In genomic region chr9:33130501-33130900, GRCh38 we compare ENCODE assay signal across 9 cellular contexts. TPM values are rescaled to one million over a fixed set of nuclear protein-coding genes. Genes with fewer than 3 reads are reported as not detected.
DNase-seq lines count a peak whose midpoint lies in the region; ATAC-seq and TF ChIP-seq lines count a peak whose summit lies in the region.
"Had no signal": no experiment of that assay in that cellular context is flagged by ENCODE, and none has a peak within 500 bp of the region (broad histone marks: within the 10 kb centered on the region; RNA-seq: fewer than 3 reads in every experiment).

No MANE protein-coding gene starts in this region.

- H3K27me3 Mint-ChIP-seq in stimulated activated naive CD8-positive, alpha-beta T cell treated with anti-CD3 and anti-CD28 coated beads, Interleukin-15, amount 100 ng/mL, for 72 hours = no peaks in the 10 kb centered on the region

- H3K4me1 Mint-ChIP-seq in stimulated activated naive CD8-positive, alpha-beta T cell treated with anti-CD3 and anti-CD28 coated beads, Interleukin-15, amount 100 ng/mL, for 72 hours = peaks cover 55% of the 10 kb centered on the region

- no peak for TF ChIP-seq POLR2A in GM18505 (IDR thresholded peaks at IDR 0.05; ENCODE audit: borderline replicate concordance, extremely low read depth, insufficient read depth, insufficient read length)

- H3K9me3 Mint-ChIP-seq in stimulated activated naive CD8-positive, alpha-beta T cell treated with anti-CD3 and anti-CD28 coated beads, Interleukin-15, amount 100 ng/mL, for 72 hours = no peaks in the 10 kb centered on the region

- H3K4me3 ChIP-seq in MG63 (no peak overlapping the region), epithelial cell of esophagus (ENCODE audit: low read length) (no peak overlapping the region)
- H3K4me3 ChIP-seq: SK-N-MC had no signal

- H3K9me3 ChIP-seq in MG63 = no peaks in the 10 kb centered on the region

- peak overlapping the region in 1 of 2 donors; percentile 65 for H3K4me3 Mint-ChIP-seq in stimulated activated naive CD8-positive, alpha-beta T cell treated with anti-CD3 and anti-CD28 coated beads, Interleukin-15, amount 100 ng/mL, for 72 hours

- peak; percentile 71 for ATAC-seq in GM18505 (IDR thresholded peaks at IDR 0.05; ENCODE audit: unreplicated experiment)
- ATAC-seq in GM21717 (IDR thresholded peaks at IDR 0.05; ENCODE audit: unreplicated experiment) = peak; percentile 80
- peak; percentile 97 for ATAC-seq in stimulated activated naive CD8-positive, alpha-beta T cell treated with anti-CD3 and anti-CD28 coated beads, Interleukin-15, amount 100 ng/mL, for 72 hours

- H3K27me3 ChIP-seq in MG63 = no peaks in the 10 kb centered on the region

- peaks cover 57% of the 10 kb centered on the region for H3K36me3 ChIP-seq in MG63

- no peak for TF ChIP-seq CTCF in epithelial cell of esophagus (IDR thresholded peaks at IDR 0.05; ENCODE audit: insufficient read depth, low read depth, low read length, missing control alignments)

- H3K27ac Mint-ChIP-seq in stimulated activated naive CD8-positive, alpha-beta T cell treated with anti-CD3 and anti-CD28 coated beads, Interleukin-15, amount 100 ng/mL, for 72 hours = peak overlapping the region; percentile 92 to 95

- DNase-seq in MG63 (peak; percentile 14), epithelial cell of esophagus (ENCODE audit: low read depth) (peak; percentile 73), NCI-H1694 (lab: John Stamatoyannopoulos, UW) (no peak), NCI-H748 (lab: John Stamatoyannopoulos, UW; ENCODE audit: unreplicated experiment) (no peak), DMS79 (lab: John Stamatoyannopoulos, UW) (no peak)
- no peak for DNase-seq in stimulated activated naive CD8-positive, alpha-beta T cell treated with anti-CD3 and anti-CD28 coated beads, Interleukin-15, amount 100 ng/mL, for 72 hours

RNA-seq across cellular contexts. Expression of gene B4GALT1, which starts 36.6 kb away (rescaled TPM):
- total RNA-seq in MG63 (2014; rRNA removed; shearing (Covaris generic); ENCODE audit: low replicate concordance) = 31.9 and 35.2 TPM in 2 replicates

RNA-seq across cellular contexts. Expression of gene SMU1, which starts 54.0 kb away (rescaled TPM):
- 26.6 and 27.1 TPM in 2 replicates for total RNA-seq in MG63 (2014; rRNA removed; shearing (Covaris generic); ENCODE audit: low replicate concordance)

Comparison
In these comparisons a context has a peak if more than half of its experiments do, and no peak if none do; other contexts are left out.
1. DNase-seq: peak in MG63 (single experiment) and epithelial cell of esophagus (single experiment); none in stimulated activated naive CD8-positive, alpha-beta T cell treated with anti-CD3 and anti-CD28 coated beads, Interleukin-15, amount 100 ng/mL, for 72 hours (0 of 2), NCI-H1694 (single experiment), NCI-H748 (single experiment) and DMS79 (single experiment).
2. Peak in every context shown above with its lines, with median percentiles within 50 percentile points of each other: ATAC-seq.